Comparison of ENCODE assay signal across 12 cellular contexts in the genomic region with DNA sequence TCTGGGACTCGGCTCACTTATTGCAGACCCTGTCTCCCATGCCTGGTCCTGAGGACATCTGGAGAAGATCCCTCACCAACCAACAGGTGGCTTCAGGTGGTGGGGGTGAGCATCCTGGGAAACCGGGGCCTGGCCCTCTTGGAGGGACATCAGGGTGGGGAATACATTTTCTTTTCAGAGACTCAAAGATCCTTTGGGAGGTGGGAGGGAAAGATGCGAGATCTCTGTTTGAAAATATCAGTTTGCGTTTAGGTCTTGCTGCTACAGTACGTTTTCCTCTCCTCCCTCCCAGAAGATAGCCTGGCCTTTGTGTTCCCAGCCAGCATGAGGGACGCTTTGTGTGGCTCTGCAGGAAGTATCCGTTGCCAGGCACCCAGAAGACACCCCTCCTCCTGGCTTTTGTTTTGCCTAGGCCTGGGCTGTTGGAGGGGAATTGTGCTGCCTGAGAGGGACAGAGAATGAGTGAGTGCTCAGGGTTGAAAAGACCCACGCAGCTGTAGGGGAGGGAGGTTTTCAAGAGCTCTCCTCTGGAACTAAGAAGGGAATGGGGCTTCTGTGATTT. TPM values are rescaled to one million over a fixed set of nuclear protein-coding genes. Genes with fewer than 3 reads are reported as not detected.
DNase-seq lines count a peak whose midpoint lies in the region; ATAC-seq and TF ChIP-seq lines count a peak whose summit lies in the region.
"Had no signal": no experiment of that assay in that cellular context is flagged by ENCODE, and none has a peak within 500 bp of the region (broad histone marks: within the 10 kb centered on the region; RNA-seq: fewer than 3 reads in every experiment).

No MANE protein-coding gene starts in this region.

- no peaks in the 10 kb centered on the region for H3K27me3 ChIP-seq in heart right ventricle
- H3K27me3 ChIP-seq in right atrium auricular region = no peaks in the 10 kb centered on the region

- TF ChIP-seq CTCF in heart right ventricle (IDR thresholded peaks at IDR 0.05) = no peak
- TF ChIP-seq CTCF in right atrium auricular region (IDR thresholded peaks at IDR 0.05) = no peak
- no peak for TF ChIP-seq CTCF in RWPE1 (conservative IDR thresholded peaks at IDR 0.05; ENCODE audit: low read depth)

- 45 to 51% methylated on average over 8 of the region's 8 CpGs for WGBS in heart right ventricle, 2 donors

- no peaks in the 10 kb centered on the region for H3K9me3 ChIP-seq in heart right ventricle
- no peaks in the 10 kb centered on the region for H3K9me3 ChIP-seq in right atrium auricular region
- H3K9me3 ChIP-seq: A549 had no signal

- DNase-seq in heart right ventricle (peak in 1 of 2 donors; percentile 7), right atrium auricular region (ENCODE audit: low spot score) (no peak), inferior parietal cortex (ENCODE audit: extremely low spot score) (peak; percentile 85), RWPE1 (ENCODE audit: low spot score) (no peak), D341Med (ENCODE audit: low spot score) (no peak)
- DNase-seq in naive thymus-derived CD8-positive, alpha-beta T cell = no peak
- DNase-seq: small intestine had no signal

- H3K4me3 ChIP-seq in heart right ventricle (no peak overlapping the region), right atrium auricular region (no peak overlapping the region)
- H3K4me3 ChIP-seq: A549 had no signal

- H3K27me3 Mint-ChIP-seq in naive thymus-derived CD8-positive, alpha-beta T cell = peaks cover 0 to 4% (median 2%) of the 10 kb centered on the region in 5 donors

- H3K27ac ChIP-seq in heart right ventricle = no peak overlapping the region
- no peak overlapping the region for H3K27ac ChIP-seq in right atrium auricular region
- peak overlapping the region; percentile 98 for H3K27ac ChIP-seq in angular gyrus (ENCODE audit: low read depth, low read length)
- no peak overlapping the region for H3K27ac ChIP-seq in RWPE1
- H3K27ac ChIP-seq: A549 had no signal

- peak in 5 of 8 donors; percentile 39 to 62 (median 51) for ATAC-seq in heart right ventricle
- no peak for ATAC-seq in naive thymus-derived CD8-positive, alpha-beta T cell
- no peak for ATAC-seq in GM18867 (IDR thresholded peaks at IDR 0.05; ENCODE audit: unreplicated experiment)
- ATAC-seq: A549, left lobe of liver had no signal

- no peaks in the 10 kb centered on the region for H3K4me1 Mint-ChIP-seq in naive thymus-derived CD8-positive, alpha-beta T cell
- H3K4me1 Mint-ChIP-seq: activated naive CD4-positive, alpha-beta T cell treated with anti-CD3 and anti-CD28 coated beads, Interleukin-2, amount 50 U/mL, for 24 hours had no signal

- intact Hi-C loops in heart right ventricle (cut with DNase I) = no loop called here

- H3K4me1 ChIP-seq in heart right ventricle = no peaks in the 10 kb centered on the region
- H3K4me1 ChIP-seq in right atrium auricular region = no peaks in the 10 kb centered on the region
- H3K4me1 ChIP-seq: A549 had no signal

- H3K9me3 Mint-ChIP-seq in naive thymus-derived CD8-positive, alpha-beta T cell = no peaks in the 10 kb centered on the region
- H3K9me3 Mint-ChIP-seq: activated naive CD4-positive, alpha-beta T cell treated with anti-CD3 and anti-CD28 coated beads, Interleukin-2, amount 50 U/mL, for 24 hours had no signal

- H3K4me3 Mint-ChIP-seq in naive thymus-derived CD8-positive, alpha-beta T cell = no peak overlapping the region
- H3K4me3 Mint-ChIP-seq: activated naive CD4-positive, alpha-beta T cell treated with anti-CD3 and anti-CD28 coated beads, Interleukin-2, amount 50 U/mL, for 24 hours had no signal

- no peaks in the 10 kb centered on the region for H3K36me3 Mint-ChIP-seq in naive thymus-derived CD8-positive, alpha-beta T cell
- H3K36me3 Mint-ChIP-seq: activated naive CD4-positive, alpha-beta T cell treated with anti-CD3 and anti-CD28 coated beads, Interleukin-2, amount 50 U/mL, for 24 hours had no signal

- POLR2A ChIA-PET in naive thymus-derived CD8-positive, alpha-beta T cell (lab: Charles Lee) = no interaction called here
- POLR2A ChIA-PET in RWPE1 (lab: Yijun Ruan, JAX; ENCODE audit: low non-redundant PET) = no interaction called here

- CTCF ChIA-PET in RWPE1 (lab: Yijun Ruan, JAX) = interaction anchor here (1.2 kb wide), 1 partner anchor 151 kb away, joined by 4 read pairs; no protein-coding TSS in a partner anchor

- H3K36me3 ChIP-seq in heart right ventricle = no peaks in the 10 kb centered on the region
- H3K36me3 ChIP-seq in right atrium auricular region = no peaks in the 10 kb centered on the region

- no peak overlapping the region for H3K27ac Mint-ChIP-seq in naive thymus-derived CD8-positive, alpha-beta T cell
- H3K27ac Mint-ChIP-seq: activated naive CD4-positive, alpha-beta T cell treated with anti-CD3 and anti-CD28 coated beads, Interleukin-2, amount 50 U/mL, for 24 hours had no signal

RNA-seq across cellular contexts. Expression of a gene that starts 21.8 kb away (rescaled TPM):
- total RNA-seq in heart right ventricle = 10 to 100 TPM in 9 of 10 donors, 1 to 10 TPM in 1; 9.6 to 49.1 (median 21.6) TPM
- polyA plus RNA-seq in heart right ventricle = 1 to 10 TPM; 3.7 to 5.1 TPM
- 10 to 100 TPM; 12.6 to 13.5 TPM for total RNA-seq in right atrium auricular region
- not detected for total RNA-seq in naive thymus-derived CD8-positive, alpha-beta T cell
- polyA plus RNA-seq in naive thymus-derived CD8-positive, alpha-beta T cell = not detected

Comparison
In these comparisons a context has a peak if more than half of its experiments do, and no peak if none do; other contexts are left out.
1. ATAC-seq: peak in heart right ventricle (5 of 8); none in naive thymus-derived CD8-positive, alpha-beta T cell (0 of 2) and GM18867 (single experiment).
2. RNA of a gene that starts 21.8 kb away (total RNA-seq): 9.6 to 49.1 TPM in heart right ventricle and 12.6 to 13.5 TPM in right atrium auricular region; not detected in naive thymus-derived CD8-positive, alpha-beta T cell; every median in the first group is over 10 times any median in the second.